8 cellular contexts compared by ENCODE assay signal in genomic region chr10:42782446-42783180, GRCh38. TPM values are rescaled to one million over a fixed set of nuclear protein-coding genes. Genes with fewer than 3 reads are reported as not detected.
DNase-seq lines count a peak whose midpoint lies in the region; ATAC-seq and TF ChIP-seq lines count a peak whose summit lies in the region.

A gene with protein sequence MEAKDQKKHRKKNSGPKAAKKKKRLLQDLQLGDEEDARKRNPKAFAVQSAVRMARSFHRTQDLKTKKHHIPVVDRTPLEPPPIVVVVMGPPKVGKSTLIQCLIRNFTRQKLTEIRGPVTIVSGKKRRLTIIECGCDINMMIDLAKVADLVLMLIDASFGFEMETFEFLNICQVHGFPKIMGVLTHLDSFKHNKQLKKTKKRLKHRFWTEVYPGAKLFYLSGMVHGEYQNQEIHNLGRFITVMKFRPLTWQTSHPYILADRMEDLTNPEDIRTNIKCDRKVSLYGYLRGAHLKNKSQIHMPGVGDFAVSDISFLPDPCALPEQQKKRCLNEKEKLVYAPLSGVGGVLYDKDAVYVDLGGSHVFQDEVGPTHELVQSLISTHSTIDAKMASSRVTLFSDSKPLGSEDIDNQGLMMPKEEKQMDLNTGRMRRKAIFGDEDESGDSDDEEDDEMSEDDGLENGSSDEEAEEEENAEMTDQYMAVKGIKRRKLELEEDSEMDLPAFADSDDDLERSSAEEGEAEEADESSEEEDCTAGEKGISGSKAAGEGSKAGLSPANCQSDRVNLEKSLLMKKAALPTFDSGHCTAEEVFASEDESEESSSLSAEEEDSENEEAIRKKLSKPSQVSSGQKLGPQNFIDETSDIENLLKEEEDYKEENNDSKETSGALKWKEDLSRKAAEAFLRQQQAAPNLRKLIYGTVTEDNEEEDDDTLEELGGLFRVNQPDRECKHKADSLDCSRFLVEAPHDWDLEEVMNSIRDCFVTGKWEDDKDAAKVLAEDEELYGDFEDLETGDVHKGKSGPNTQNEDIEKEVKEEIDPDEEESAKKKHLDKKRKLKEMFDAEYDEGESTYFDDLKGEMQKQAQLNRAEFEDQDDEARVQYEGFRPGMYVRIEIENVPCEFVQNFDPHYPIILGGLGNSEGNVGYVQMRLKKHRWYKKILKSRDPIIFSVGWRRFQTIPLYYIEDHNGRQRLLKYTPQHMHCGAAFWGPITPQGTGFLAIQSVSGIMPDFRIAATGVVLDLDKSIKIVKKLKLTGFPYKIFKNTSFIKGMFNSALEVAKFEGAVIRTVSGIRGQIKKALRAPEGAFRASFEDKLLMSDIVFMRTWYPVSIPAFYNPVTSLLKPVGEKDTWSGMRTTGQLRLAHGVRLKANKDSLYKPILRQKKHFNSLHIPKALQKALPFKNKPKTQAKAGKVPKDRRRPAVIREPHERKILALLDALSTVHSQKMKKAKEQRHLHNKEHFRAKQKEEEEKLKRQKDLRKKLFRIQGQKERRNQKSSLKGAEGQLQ (plus strand): TSS chr10:42782795. CDS start chr10:42784395, 1,600 bp downstream.

- H3K4me2 ChIP-seq in BLaER1 treated with 17β-estradiol and CSF1 and Interleukin-3, amounts not matched to agents 10 nM and 100 nM: peak within 1 kb of the TSS; percentile 80 to 99 (median 92)

- H3K27me3 Mint-ChIP-seq in activated CD4-positive, alpha-beta T cell treated with anti-CD3 and anti-CD28 coated beads, Interleukin-2, amount 10 ng/mL, durations not matched to agents 24 days and 14 days: peaks cover 5% of the 10 kb centered on the region

- peaks cover 21% of the 10 kb centered on the region for H3K36me3 Mint-ChIP-seq in activated CD4-positive, alpha-beta T cell treated with anti-CD3 and anti-CD28 coated beads, Interleukin-2, amount 10 ng/mL, durations not matched to agents 24 days and 14 days (ENCODE audit: low read depth)

- no peaks in the 10 kb centered on the region for H3K27me3 ChIP-seq in BLaER1 treated with 17β-estradiol and CSF1 and Interleukin-3, amounts not matched to agents 10 nM and 100 nM
- H3K27me3 ChIP-seq in colonic mucosa (no peaks in the 10 kb centered on the region), layer of hippocampus (ENCODE audit: control insufficient read depth, insufficient read depth, low read length) (no peaks in the 10 kb centered on the region)

- no peaks in the 10 kb centered on the region for H3K9me3 ChIP-seq in BLaER1 treated with 17β-estradiol and CSF1 and Interleukin-3, amounts not matched to agents 10 nM and 100 nM (replicated peaks in 1 of 11)
- H3K9me3 ChIP-seq in colonic mucosa: no peaks in the 10 kb centered on the region

- H3K27ac Mint-ChIP-seq in activated CD4-positive, alpha-beta T cell treated with anti-CD3 and anti-CD28 coated beads, Interleukin-2, amount 10 ng/mL, durations not matched to agents 24 days and 14 days: peak within 1 kb of the TSS; percentile 96

- peak within 1 kb of the TSS; percentile 88 to 95 (median 92) for H3K9ac ChIP-seq in BLaER1 treated with 17β-estradiol and CSF1 and Interleukin-3, amounts not matched to agents 10 nM and 100 nM
- H3K9ac ChIP-seq in colonic mucosa (ENCODE audit: low read depth in 2 of 2, low read length in 2 of 2): peak within 1 kb of the TSS; percentile 86 to 89

- peaks cover 18% of the 10 kb centered on the region for H3K4me1 Mint-ChIP-seq in activated CD4-positive, alpha-beta T cell treated with anti-CD3 and anti-CD28 coated beads, Interleukin-2, amount 10 ng/mL, durations not matched to agents 24 days and 14 days

- no peak for TF ChIP-seq CTCF in colonic mucosa (IDR thresholded peaks at IDR 0.05)

- peak; percentile 94 for ATAC-seq in GM19351 (IDR thresholded peaks at IDR 0.05; ENCODE audit: unreplicated experiment)
- ATAC-seq in HG03520 (IDR thresholded peaks at IDR 0.05; ENCODE audit: unreplicated experiment): peak; percentile 96

- peaks cover 0 to 41% (median 13%) of the 10 kb centered on the region in 11 experiments; a peak in 12 of 22 replicates for H4K20me1 ChIP-seq in BLaER1 treated with 17β-estradiol and CSF1 and Interleukin-3, amounts not matched to agents 10 nM and 100 nM

- peak within 1 kb of the TSS; percentile 87 to 97 (median 93) for H3K27ac ChIP-seq in BLaER1 treated with 17β-estradiol and CSF1 and Interleukin-3, amounts not matched to agents 10 nM and 100 nM
- peak within 1 kb of the TSS; percentile 82 for H3K27ac ChIP-seq in colonic mucosa
- H3K27ac ChIP-seq in layer of hippocampus (ENCODE audit: low read depth, low read length): peak within 1 kb of the TSS; percentile 94

- intact Hi-C loops in activated CD4-positive, alpha-beta T cell treated with anti-CD3 and anti-CD28 coated beads, Interleukin-2, amount 10 ng/mL, durations not matched to agents 24 days and 14 days (cut with micrococcal nuclease): loop anchor here (1.0 to 10.0 kb wide), 6 partner anchors 18 to 626 kb away; partner anchors contain the start of genes CSGALNACT2, HNRNPF and ZNF33B
- intact Hi-C loops in colonic mucosa (cut with DNase I): no loop called here

- H3K4me3 ChIP-seq in BLaER1 treated with 17β-estradiol and CSF1 and Interleukin-3, amounts not matched to agents 10 nM and 100 nM: peak within 1 kb of the TSS; percentile 71 to 86 (median 82)
- H3K4me3 ChIP-seq in colonic mucosa: peak within 1 kb of the TSS; percentile 72

- peaks cover 33 to 39% (median 36%) of the 10 kb centered on the region in 11 experiments for H3K36me3 ChIP-seq in BLaER1 treated with 17β-estradiol and CSF1 and Interleukin-3, amounts not matched to agents 10 nM and 100 nM
- peaks cover 3% of the 10 kb centered on the region for H3K36me3 ChIP-seq in colonic mucosa

- DNase-seq in NCI-H526 treated with DMSO at 0.1 percent for 48 hours (lab: John Stamatoyannopoulos, UW): peak; percentile 75
- DNase-seq in activated CD4-positive, alpha-beta T cell treated with anti-CD3 and anti-CD28 coated beads, Interleukin-2, amount 10 ng/mL, durations not matched to agents 24 days and 14 days: peak; percentile 97
- peak; percentile 94 for DNase-seq in colonic mucosa
- DNase-seq in stimulated activated CD4-positive, alpha-beta T cell treated with anti-CD3 and anti-CD28 coated beads, Interleukin-1b, Interleukin-23, amount 100 ng/mL, for 24 hours (ENCODE audit: low read depth in 4 of 4, low spot score in 1 of 4): peak; percentile 69 to 86 (median 83)

- H3K4me1 ChIP-seq in BLaER1 treated with 17β-estradiol and CSF1 and Interleukin-3, amounts not matched to agents 10 nM and 100 nM: peaks cover 14 to 23% (median 21%) of the 10 kb centered on the region in 10 experiments
- peaks cover 4% of the 10 kb centered on the region for H3K4me1 ChIP-seq in colonic mucosa

- H3K9me3 Mint-ChIP-seq in activated CD4-positive, alpha-beta T cell treated with anti-CD3 and anti-CD28 coated beads, Interleukin-2, amount 10 ng/mL, durations not matched to agents 24 days and 14 days: peaks cover 11% of the 10 kb centered on the region

- H3K4me3 Mint-ChIP-seq in activated CD4-positive, alpha-beta T cell treated with anti-CD3 and anti-CD28 coated beads, Interleukin-2, amount 10 ng/mL, durations not matched to agents 24 days and 14 days: peak within 1 kb of the TSS; percentile 93

RNA-seq across cellular contexts. Expression of the gene that starts here (rescaled TPM):
- 38.4 and 39.3 TPM in 2 replicates for total RNA-seq in activated CD4-positive, alpha-beta T cell treated with anti-CD3 and anti-CD28 coated beads, Interleukin-2, amount 10 ng/mL, durations not matched to agents 24 days and 14 days
- total RNA-seq in colonic mucosa: 10 to 100 TPM; 11.4 to 14.6 TPM

Comparison
In these comparisons a context has a peak if more than half of its experiments do, and no peak if none do; other contexts are left out.
1. Peak in every context shown above with its lines: DNase-seq, ATAC-seq, H3K4me3 ChIP-seq and H3K27ac ChIP-seq.